In the genomic region with DNA sequence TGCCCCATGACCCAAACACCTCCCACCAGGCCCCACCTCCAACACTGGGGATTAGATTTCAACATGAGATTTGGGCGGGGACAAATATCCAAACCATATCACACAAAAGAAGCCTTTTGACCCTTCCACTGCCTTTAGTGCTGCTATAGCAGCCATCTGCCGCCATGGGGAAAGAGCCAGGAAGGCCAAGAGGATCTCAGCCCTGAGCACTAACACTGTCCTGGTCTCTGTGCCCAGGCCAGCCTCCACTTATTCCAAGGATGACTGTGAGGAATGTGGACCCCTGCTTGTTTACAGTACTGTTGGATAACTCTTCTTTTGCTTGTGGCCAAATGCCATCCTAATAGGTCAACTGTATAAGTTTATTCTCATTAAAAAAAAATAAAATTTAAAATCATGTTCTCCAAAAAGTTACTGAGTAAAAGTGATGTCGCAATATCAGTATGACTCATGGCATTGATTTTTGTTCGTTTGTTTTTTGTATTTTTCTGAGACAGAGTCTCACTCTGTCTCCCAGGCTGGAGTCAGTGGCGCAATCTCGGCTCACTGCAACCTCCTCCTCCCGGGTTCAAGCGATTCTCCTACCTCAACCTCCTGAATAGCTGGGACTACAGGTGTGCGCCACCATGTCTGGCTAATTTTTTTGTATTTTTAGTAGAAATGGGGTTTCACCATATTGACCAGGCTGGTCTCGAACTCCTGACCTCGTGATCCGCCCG, we compare ENCODE assay signal across 8 cellular contexts.
DNase-seq lines count a peak whose midpoint lies in the region; ATAC-seq and TF ChIP-seq lines count a peak whose summit lies in the region.
"Not testable (repeated sequence)": the region's sequence is repeated elsewhere in the genome, so short reads cannot be mapped to it uniquely, and the experiment has no call there.

No MANE protein-coding gene starts in this region.

- not testable (repeated sequence) for TF ChIP-seq CTCF in CD14-positive monocyte (IDR thresholded peaks at IDR 0.05); HCT116 (IDR thresholded peaks at IDR 0.05 in 2 of 3, conservative IDR thresholded peaks at IDR 0.05 in 1 of 3; ENCODE audit: borderline replicate concordance in 1 of 3, insufficient read depth in 1 of 3, low read depth in 2 of 3, low read length in 2 of 3); PC-3 (conservative IDR thresholded peaks at IDR 0.05; ENCODE audit: low read depth, low read length); brain microvascular endothelial cell (IDR thresholded peaks at IDR 0.05; ENCODE audit: low read depth, low read length, missing control alignments); esophagus muscularis mucosa (IDR thresholded peaks at IDR 0.05); foreskin keratinocyte (conservative IDR thresholded peaks at IDR 0.05)

- H4K20me1 ChIP-seq in HCT116 (ENCODE audit: insufficient read depth); PC-3 (ENCODE audit: low read length): not testable (repeated sequence)

- H3K9me3 ChIP-seq in HCT116 (ENCODE audit: control insufficient read depth in 1 of 2, insufficient read depth in 1 of 2, low read depth in 1 of 2, low read length in 2 of 2); PC-3 (ENCODE audit: low read length); esophagus muscularis mucosa: not testable (repeated sequence)

- H3K9me3 Mint-ChIP-seq in CD14-positive monocyte: not testable (repeated sequence)

- not testable (repeated sequence) for TF ChIP-seq EP300 in esophagus muscularis mucosa (IDR thresholded peaks at IDR 0.05)

- not testable (repeated sequence) for H3K27me3 ChIP-seq in HCT116 (ENCODE audit: insufficient read depth, low read length); PC-3 (ENCODE audit: low read length); brain microvascular endothelial cell (replicated peaks); esophagus muscularis mucosa; foreskin keratinocyte

- in situ Hi-C loops in brain microvascular endothelial cell (cut with HindIII; ENCODE audit: low pct_ligation_motif_present, low sequenced_read_pairs): not testable (repeated sequence)

- not testable (repeated sequence) for TF ChIP-seq POLR2A in HCT116 (IDR thresholded peaks at IDR 0.05; ENCODE audit: borderline replicate concordance, extremely low read depth, insufficient read depth, insufficient read length); esophagus muscularis mucosa (IDR thresholded peaks at IDR 0.05; ENCODE audit: low read depth)

- intact Hi-C loops in CD14-positive monocyte (cut with micrococcal nuclease); HCT116 (cut with micrococcal nuclease); PC-3 (cut with micrococcal nuclease); esophagus muscularis mucosa (cut with DNase I): not testable (repeated sequence)

- H3K4me1 ChIP-seq in HCT116 (ENCODE audit: control insufficient read depth in 1 of 2, insufficient read depth in 2 of 2, low read length in 2 of 2); PC-3 (ENCODE audit: insufficient read depth, low read length); foreskin keratinocyte: not testable (repeated sequence)
- peaks cover 11 to 38% (median 35%) of the 10 kb centered on the region in 4 donors for H3K4me1 ChIP-seq in esophagus muscularis mucosa

- not testable (repeated sequence) for TF ChIP-seq RAD21 in HCT116 (IDR thresholded peaks at IDR 0.05; ENCODE audit: low read depth)

- not testable (repeated sequence) for DNase-seq in CD14-positive monocyte (ENCODE audit: low spot score); HCT116 (ENCODE audit: low read depth, low spot score)
- DNase-seq in M059J (ENCODE audit: low read depth) (peak; percentile 25), PC-3 (peak; percentile 59), brain microvascular endothelial cell (peak; percentile 28), esophagus muscularis mucosa (ENCODE audit: extremely low spot score) (peak; percentile 10), foreskin keratinocyte (peak; percentile 10 to 30), renal cortical epithelial cell (ENCODE audit: low read depth) (peak; percentile 69)

- H3K4me1 Mint-ChIP-seq in CD14-positive monocyte: peaks cover 25% of the 10 kb centered on the region

- not testable (repeated sequence) for H3K36me3 ChIP-seq in HCT116 (ENCODE audit: control insufficient read depth in 1 of 2, insufficient read depth in 2 of 2, low read length in 2 of 2); PC-3 (ENCODE audit: low read depth, low read length); brain microvascular endothelial cell (replicated peaks); esophagus muscularis mucosa

- not testable (repeated sequence) for H3K27ac ChIP-seq in HCT116 (ENCODE audit: low read depth, low read length); PC-3 (ENCODE audit: low read length); brain microvascular endothelial cell; foreskin keratinocyte
- peak overlapping the region in 3 of 4 donors; percentile 2 to 40 (median 7) for H3K27ac ChIP-seq in esophagus muscularis mucosa (replicated peaks in 1 of 4)

- H3K27ac Mint-ChIP-seq in CD14-positive monocyte: peak overlapping the region in 5 of 7 donors; percentile 19 to 91 (median 61)

- not testable (repeated sequence) for H3K4me2 ChIP-seq in HCT116 (ENCODE audit: low read length); PC-3 (ENCODE audit: low read length)

- RAD21 ChIA-PET in HCT116 (lab: Charles Lee; ENCODE audit: low non-redundant PET in 1 of 2, low total read pairs in 2 of 2, uncharacterized antibody in 2 of 2, unreplicated experiment in 2 of 2): not testable (repeated sequence)

- not testable (repeated sequence) for H3K36me3 Mint-ChIP-seq in CD14-positive monocyte

- H3K4me3 Mint-ChIP-seq in CD14-positive monocyte: not testable (repeated sequence)

- POLR2A ChIA-PET in HCT116 (lab: Charles Lee); PC-3 (lab: Charles Lee; ENCODE audit: unreplicated experiment): not testable (repeated sequence)

- not testable (repeated sequence) for H3F3A ChIP-seq in PC-3 (ENCODE audit: low read length, unreplicated experiment)

- not testable (repeated sequence) for H3K79me2 ChIP-seq in HCT116 (ENCODE audit: insufficient read depth, low read length); PC-3 (ENCODE audit: low read length)

- 91% methylated on average over 13 of the region's 13 CpGs for WGBS in esophagus muscularis mucosa

- BruUV-seq in HCT116 (replicated peaks; lab: Mats Ljungman, UMichigan); PC-3 (replicated peaks; lab: Mats Ljungman, UMichigan): not testable (repeated sequence)

- not testable (repeated sequence) for H2AFZ ChIP-seq in HCT116 (ENCODE audit: low read depth, low read length, poor library complexity, severe bottlenecking); PC-3 (ENCODE audit: low read length)

- ATAC-seq in HCT116, PC-3, foreskin keratinocyte: not testable (repeated sequence)

- H3K4me3 ChIP-seq in HCT116 (replicated peaks in 1 of 2; ENCODE audit: low read depth in 1 of 2, low read length in 2 of 2); PC-3 (ENCODE audit: low read length); brain microvascular endothelial cell (ENCODE audit: low read depth, low read length); esophagus muscularis mucosa: not testable (repeated sequence)

- H3K27me3 Mint-ChIP-seq in CD14-positive monocyte (ENCODE audit: low read depth in 3 of 3): not testable (repeated sequence)

- CTCF ChIA-PET in HCT116 (lab: Charles Lee); PC-3 (lab: Charles Lee): not testable (repeated sequence)

- not testable (repeated sequence) for H3K9me2 ChIP-seq in HCT116 (ENCODE audit: insufficient read depth); PC-3 (replicated peaks; ENCODE audit: low read length)

- not testable (repeated sequence) for H3K9ac ChIP-seq in HCT116 (ENCODE audit: low read length); PC-3 (ENCODE audit: low read length)

TF ChIP-seq in HCT116, 20 proteins besides CTCF, POLR2A, EP300 and RAD21:
- peak; percentile 97 for TF ChIP-seq CEBPB (IDR thresholded peaks at IDR 0.05; ENCODE audit: low read depth)
- peak; percentile 72 for TF ChIP-seq FOSL1 (IDR thresholded peaks at IDR 0.05; ENCODE audit: low read depth)
- TF ChIP-seq JUND (IDR thresholded peaks at IDR 0.05): peak; percentile 49; the same call in 1 of the 2 replicates
